1 cellular context compared by ENCODE assay signal in the genomic region with DNA sequence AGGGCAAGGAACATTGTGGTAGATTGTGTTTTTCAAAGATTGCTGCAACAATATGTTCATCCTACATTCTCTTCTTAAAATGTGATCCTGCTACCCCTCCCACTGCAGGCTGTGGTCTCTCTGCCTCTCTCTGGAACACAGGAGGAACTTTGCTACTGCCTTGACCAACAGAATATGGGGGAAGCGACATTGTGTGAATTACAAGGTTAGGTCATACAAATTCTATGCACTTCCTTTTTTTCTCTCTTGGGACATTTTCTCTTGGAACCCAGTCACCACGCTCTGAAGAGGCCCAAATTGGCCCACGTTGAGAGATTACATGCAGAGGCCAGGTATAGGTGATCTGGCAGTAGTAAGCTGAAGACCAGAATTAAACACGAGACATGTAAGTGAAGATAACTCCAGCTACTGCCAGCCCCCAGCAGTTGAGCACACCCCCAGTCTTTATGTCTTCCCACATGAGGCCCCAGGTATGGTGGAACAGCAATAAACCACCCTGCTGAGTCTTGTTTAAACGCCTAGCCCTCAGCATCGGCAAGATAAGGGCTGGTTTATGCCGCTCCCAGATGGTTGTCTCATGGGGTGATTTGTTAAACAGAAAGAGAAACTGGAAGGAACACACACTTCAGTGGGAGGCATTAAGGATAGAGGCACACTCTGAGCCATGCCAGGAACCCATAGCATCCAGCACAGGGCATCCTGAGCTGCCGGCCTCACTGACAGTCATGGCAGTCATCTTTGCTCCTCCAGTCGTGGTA.
TF ChIP-seq lines count a peak whose summit lies in the region.

No MANE protein-coding gene starts in this region.

TF ChIP-seq in K562, 482 proteins besides CTCF, POLR2A, EP300 and RAD21:
- TF ChIP-seq RERE (CRISPR knock-in tag; IDR thresholded peaks at IDR 0.05; ENCODE audit: borderline replicate concordance) (no peak), TCF7 (IDR thresholded peaks at IDR 0.05; ENCODE audit: borderline replicate concordance) (no peak), RHOXF2B (CRISPR knock-in tag; conservative IDR thresholded peaks at IDR 0.05) (no peak), SPI1 (IDR thresholded peaks at IDR 0.05; ENCODE audit: borderline replicate concordance, low read depth, low read length) (peak; percentile 79), ZNF766 (CRISPR knock-in tag; conservative IDR thresholded peaks at IDR 0.05) (peak; percentile 63), ARID4B (CRISPR knock-in tag; IDR thresholded peaks at IDR 0.05) (no peak)
